ENCODE assay signal across 1 cellular context in the genomic region with DNA sequence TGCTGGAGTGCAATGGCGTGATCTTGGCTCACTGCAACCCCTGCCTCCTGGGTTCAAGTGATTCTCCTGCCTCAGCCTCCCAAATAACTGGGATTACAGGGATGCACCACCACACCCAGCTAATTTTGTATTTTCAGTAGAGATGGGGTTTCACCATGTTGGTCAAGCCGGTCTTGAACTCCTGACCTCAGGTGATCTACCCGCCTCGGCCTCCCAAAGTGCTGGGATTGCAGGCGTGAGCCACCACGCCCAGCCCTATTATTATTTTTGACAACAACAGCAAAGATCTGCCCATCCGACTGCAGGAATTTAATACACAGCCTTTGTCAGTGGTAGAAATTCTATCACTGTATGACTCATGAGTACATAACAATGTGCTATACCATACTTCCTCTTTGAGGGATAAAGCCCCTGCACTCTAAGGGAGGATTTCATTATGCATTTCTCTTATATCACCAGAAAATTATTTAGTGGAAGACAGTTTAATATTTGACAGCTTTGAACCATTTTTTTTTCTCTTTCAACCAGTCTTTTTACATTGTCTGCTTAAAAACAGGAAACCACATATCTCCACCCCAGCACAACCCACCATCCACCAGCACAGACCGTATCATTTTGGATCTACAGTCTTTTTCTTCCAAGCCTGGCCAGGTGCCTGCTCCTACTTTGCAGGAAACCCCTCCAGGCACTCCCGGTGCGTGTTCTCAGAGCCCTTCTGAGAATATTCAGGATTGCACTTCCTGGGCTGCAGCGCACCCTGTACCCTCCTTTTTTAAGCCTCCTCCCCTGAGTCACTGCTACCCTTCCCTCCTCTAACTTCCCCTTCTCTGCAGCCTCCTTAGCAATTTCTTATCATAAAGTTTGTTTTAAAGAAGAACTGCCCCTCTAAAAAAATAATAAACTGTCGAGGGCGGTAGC.
TF ChIP-seq lines count a peak whose summit lies in the region.

No MANE protein-coding gene starts in this region.

TF ChIP-seq in GM12878, 131 proteins besides CTCF, POLR2A, EP300 and RAD21 (continued from another document):
- TF ChIP-seq, protein P1, sequence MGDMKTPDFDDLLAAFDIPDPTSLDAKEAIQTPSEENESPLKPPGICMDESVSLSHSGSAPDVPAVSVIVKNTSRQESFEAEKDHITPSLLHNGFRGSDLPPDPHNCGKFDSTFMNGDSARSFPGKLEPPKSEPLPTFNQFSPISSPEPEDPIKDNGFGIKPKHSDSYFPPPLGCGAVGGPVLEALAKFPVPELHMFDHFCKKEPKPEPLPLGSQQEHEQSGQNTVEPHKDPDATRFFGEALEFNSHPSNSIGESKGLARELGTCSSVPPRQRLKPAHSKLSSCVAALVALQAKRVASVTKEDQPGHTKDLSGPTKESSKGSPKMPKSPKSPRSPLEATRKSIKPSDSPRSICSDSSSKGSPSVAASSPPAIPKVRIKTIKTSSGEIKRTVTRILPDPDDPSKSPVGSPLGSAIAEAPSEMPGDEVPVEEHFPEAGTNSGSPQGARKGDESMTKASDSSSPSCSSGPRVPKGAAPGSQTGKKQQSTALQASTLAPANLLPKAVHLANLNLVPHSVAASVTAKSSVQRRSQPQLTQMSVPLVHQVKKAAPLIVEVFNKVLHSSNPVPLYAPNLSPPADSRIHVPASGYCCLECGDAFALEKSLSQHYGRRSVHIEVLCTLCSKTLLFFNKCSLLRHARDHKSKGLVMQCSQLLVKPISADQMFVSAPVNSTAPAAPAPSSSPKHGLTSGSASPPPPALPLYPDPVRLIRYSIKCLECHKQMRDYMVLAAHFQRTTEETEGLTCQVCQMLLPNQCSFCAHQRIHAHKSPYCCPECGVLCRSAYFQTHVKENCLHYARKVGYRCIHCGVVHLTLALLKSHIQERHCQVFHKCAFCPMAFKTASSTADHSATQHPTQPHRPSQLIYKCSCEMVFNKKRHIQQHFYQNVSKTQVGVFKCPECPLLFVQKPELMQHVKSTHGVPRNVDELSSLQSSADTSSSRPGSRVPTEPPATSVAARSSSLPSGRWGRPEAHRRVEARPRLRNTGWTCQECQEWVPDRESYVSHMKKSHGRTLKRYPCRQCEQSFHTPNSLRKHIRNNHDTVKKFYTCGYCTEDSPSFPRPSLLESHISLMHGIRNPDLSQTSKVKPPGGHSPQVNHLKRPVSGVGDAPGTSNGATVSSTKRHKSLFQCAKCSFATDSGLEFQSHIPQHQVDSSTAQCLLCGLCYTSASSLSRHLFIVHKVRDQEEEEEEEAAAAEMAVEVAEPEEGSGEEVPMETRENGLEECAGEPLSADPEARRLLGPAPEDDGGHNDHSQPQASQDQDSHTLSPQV (IDR thresholded peaks at IDR 0.05), result no peak
- 0 out of 2 replicates have a peak, but pooled peaks have one; percentile 9 for TF ChIP-seq POLR2AphosphoS5 (IDR thresholded peaks at IDR 0.05; ENCODE audit: low read length)
- TF ChIP-seq, protein P2, sequence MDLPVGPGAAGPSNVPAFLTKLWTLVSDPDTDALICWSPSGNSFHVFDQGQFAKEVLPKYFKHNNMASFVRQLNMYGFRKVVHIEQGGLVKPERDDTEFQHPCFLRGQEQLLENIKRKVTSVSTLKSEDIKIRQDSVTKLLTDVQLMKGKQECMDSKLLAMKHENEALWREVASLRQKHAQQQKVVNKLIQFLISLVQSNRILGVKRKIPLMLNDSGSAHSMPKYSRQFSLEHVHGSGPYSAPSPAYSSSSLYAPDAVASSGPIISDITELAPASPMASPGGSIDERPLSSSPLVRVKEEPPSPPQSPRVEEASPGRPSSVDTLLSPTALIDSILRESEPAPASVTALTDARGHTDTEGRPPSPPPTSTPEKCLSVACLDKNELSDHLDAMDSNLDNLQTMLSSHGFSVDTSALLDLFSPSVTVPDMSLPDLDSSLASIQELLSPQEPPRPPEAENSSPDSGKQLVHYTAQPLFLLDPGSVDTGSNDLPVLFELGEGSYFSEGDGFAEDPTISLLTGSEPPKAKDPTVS (IDR thresholded peaks at IDR 0.05; ENCODE audit: low read depth, low read length), result no peak
- peak; percentile 48; the same call in 1 of the 2 replicates for TF ChIP-seq RUNX3 (IDR thresholded peaks at IDR 0.05; ENCODE audit: low read length)
- peak; percentile 42; the same call in 1 of the 2 replicates for TF ChIP-seq FOXM1 (IDR thresholded peaks at IDR 0.05; ENCODE audit: low read depth, low read length)
- TF ChIP-seq, protein P3, sequence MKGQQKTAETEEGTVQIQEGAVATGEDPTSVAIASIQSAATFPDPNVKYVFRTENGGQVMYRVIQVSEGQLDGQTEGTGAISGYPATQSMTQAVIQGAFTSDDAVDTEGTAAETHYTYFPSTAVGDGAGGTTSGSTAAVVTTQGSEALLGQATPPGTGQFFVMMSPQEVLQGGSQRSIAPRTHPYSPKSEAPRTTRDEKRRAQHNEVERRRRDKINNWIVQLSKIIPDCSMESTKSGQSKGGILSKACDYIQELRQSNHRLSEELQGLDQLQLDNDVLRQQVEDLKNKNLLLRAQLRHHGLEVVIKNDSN (IDR thresholded peaks at IDR 0.05; ENCODE audit: borderline replicate concordance, extremely low read length, insufficient read depth, low read depth, low read length), result no peak
- TF ChIP-seq KLF5 (IDR thresholded peaks at IDR 0.05; ENCODE audit: partially characterized antibody), result no peak
- TF ChIP-seq ETV6 (conservative IDR thresholded peaks at IDR 0.05 in 1 of 2, IDR thresholded peaks at IDR 0.05 in 1 of 2; ENCODE audit: borderline replicate concordance in 1 of 2, low read depth in 1 of 2), result peak in 1 of 2 experiments; percentile 50; a peak in 1 of 4 replicates
- no peak; the same call in 1 of the 2 replicates for TF ChIP-seq ATF7 (IDR thresholded peaks at IDR 0.05; ENCODE audit: low read depth)
- TF ChIP-seq BMI1 (IDR thresholded peaks at IDR 0.05; ENCODE audit: borderline replicate concordance), result 0 out of 2 replicates have a peak, but pooled peaks have one; percentile 43
- no peak for TF ChIP-seq ASH2L (IDR thresholded peaks at IDR 0.05; ENCODE audit: borderline replicate concordance, low read depth)
- TF ChIP-seq, protein P4, sequence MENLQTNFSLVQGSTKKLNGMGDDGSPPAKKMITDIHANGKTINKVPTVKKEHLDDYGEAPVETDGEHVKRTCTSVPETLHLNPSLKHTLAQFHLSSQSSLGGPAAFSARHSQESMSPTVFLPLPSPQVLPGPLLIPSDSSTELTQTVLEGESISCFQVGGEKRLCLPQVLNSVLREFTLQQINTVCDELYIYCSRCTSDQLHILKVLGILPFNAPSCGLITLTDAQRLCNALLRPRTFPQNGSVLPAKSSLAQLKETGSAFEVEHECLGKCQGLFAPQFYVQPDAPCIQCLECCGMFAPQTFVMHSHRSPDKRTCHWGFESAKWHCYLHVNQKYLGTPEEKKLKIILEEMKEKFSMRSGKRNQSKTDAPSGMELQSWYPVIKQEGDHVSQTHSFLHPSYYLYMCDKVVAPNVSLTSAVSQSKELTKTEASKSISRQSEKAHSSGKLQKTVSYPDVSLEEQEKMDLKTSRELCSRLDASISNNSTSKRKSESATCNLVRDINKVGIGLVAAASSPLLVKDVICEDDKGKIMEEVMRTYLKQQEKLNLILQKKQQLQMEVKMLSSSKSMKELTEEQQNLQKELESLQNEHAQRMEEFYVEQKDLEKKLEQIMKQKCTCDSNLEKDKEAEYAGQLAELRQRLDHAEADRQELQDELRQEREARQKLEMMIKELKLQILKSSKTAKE (IDR thresholded peaks at IDR 0.05; ENCODE audit: low read depth, poor library complexity, severe bottlenecking), result peak; percentile 16
- peak; percentile 28 for TF ChIP-seq MEF2B (IDR thresholded peaks at IDR 0.05; ENCODE audit: partially characterized antibody, poor library complexity, severe bottlenecking)
- no peak for TF ChIP-seq RELA (IDR thresholded peaks at IDR 0.05; ENCODE audit: borderline replicate concordance, partially characterized antibody)
- TF ChIP-seq SMAD1 (IDR thresholded peaks at IDR 0.05; ENCODE audit: low read depth, partially characterized antibody), result no peak
- no peak for TF ChIP-seq MYC (IDR thresholded peaks at IDR 0.05; ENCODE audit: insufficient read depth, insufficient read length, insufficient replicate concordance, low read length, severe bottlenecking)
- TF ChIP-seq, protein P5, sequence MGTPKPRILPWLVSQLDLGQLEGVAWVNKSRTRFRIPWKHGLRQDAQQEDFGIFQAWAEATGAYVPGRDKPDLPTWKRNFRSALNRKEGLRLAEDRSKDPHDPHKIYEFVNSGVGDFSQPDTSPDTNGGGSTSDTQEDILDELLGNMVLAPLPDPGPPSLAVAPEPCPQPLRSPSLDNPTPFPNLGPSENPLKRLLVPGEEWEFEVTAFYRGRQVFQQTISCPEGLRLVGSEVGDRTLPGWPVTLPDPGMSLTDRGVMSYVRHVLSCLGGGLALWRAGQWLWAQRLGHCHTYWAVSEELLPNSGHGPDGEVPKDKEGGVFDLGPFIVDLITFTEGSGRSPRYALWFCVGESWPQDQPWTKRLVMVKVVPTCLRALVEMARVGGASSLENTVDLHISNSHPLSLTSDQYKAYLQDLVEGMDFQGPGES (IDR thresholded peaks at IDR 0.05), result no peak
- TF ChIP-seq WRNIP1 (IDR thresholded peaks at IDR 0.05; ENCODE audit: borderline replicate concordance, low read depth, low read length), result no peak
- TF ChIP-seq KDM1A (IDR thresholded peaks at IDR 0.05; ENCODE audit: borderline replicate concordance), result no peak
- no peak for TF ChIP-seq SUPT20H (IDR thresholded peaks at IDR 0.05; ENCODE audit: borderline replicate concordance, control insufficient read depth, low read depth, low read length)
- TF ChIP-seq, protein P6, sequence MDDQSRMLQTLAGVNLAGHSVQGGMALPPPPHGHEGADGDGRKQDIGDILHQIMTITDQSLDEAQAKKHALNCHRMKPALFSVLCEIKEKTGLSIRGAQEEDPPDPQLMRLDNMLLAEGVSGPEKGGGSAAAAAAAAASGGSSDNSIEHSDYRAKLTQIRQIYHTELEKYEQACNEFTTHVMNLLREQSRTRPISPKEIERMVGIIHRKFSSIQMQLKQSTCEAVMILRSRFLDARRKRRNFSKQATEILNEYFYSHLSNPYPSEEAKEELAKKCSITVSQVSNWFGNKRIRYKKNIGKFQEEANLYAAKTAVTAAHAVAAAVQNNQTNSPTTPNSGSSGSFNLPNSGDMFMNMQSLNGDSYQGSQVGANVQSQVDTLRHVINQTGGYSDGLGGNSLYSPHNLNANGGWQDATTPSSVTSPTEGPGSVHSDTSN (IDR thresholded peaks at IDR 0.05; ENCODE audit: insufficient replicate concordance, low read depth, low read length), result peak; percentile 15
- no peak for TF ChIP-seq IKZF1 (conservative IDR thresholded peaks at IDR 0.05)
- peak; percentile 44; the same call in 1 of the 2 replicates for TF ChIP-seq IRF4 (IDR thresholded peaks at IDR 0.05; ENCODE audit: low read depth, low read length)
- TF ChIP-seq EED (IDR thresholded peaks at IDR 0.05; ENCODE audit: low read depth), result peak; percentile 5; the same call in 1 of the 2 replicates
- no peak for TF ChIP-seq SRF (IDR thresholded peaks at IDR 0.05; ENCODE audit: low read depth in 2 of 2, low read length in 2 of 2)
- TF ChIP-seq NRF1 (conservative IDR thresholded peaks at IDR 0.05; ENCODE audit: low read depth, low read length), result no peak
- TF ChIP-seq MYB (IDR thresholded peaks at IDR 0.05; ENCODE audit: borderline replicate concordance, low read depth, low read length), result no peak
- TF ChIP-seq, protein P7, sequence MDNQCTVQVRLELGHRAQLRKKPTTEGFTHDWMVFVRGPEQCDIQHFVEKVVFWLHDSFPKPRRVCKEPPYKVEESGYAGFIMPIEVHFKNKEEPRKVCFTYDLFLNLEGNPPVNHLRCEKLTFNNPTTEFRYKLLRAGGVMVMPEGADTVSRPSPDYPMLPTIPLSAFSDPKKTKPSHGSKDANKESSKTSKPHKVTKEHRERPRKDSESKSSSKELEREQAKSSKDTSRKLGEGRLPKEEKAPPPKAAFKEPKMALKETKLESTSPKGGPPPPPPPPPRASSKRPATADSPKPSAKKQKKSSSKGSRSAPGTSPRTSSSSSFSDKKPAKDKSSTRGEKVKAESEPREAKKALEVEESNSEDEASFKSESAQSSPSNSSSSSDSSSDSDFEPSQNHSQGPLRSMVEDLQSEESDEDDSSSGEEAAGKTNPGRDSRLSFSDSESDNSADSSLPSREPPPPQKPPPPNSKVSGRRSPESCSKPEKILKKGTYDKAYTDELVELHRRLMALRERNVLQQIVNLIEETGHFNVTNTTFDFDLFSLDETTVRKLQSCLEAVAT (IDR thresholded peaks at IDR 0.05), result peak; percentile 52
- TF ChIP-seq HCFC1 (IDR thresholded peaks at IDR 0.05; ENCODE audit: low read length), result no peak
- no peak for TF ChIP-seq TCF12 (IDR thresholded peaks at IDR 0.05; ENCODE audit: low read depth, low read length)
- no peak for TF ChIP-seq SMAD5 (IDR thresholded peaks at IDR 0.05; ENCODE audit: low read depth)
